12 cellular contexts compared by ENCODE assay signal in genomic region chr5:33067291-33067690, GRCh38.
A peak's percentile ranks its signal among the peaks of the same experiment; 100 is the strongest.
DNase-seq lines count a peak whose midpoint lies in the region; ATAC-seq and TF ChIP-seq lines count a peak whose summit lies in the region.
"Had no signal": no experiment of that assay in that cellular context is flagged by ENCODE, and none has a peak within 500 bp of the region (broad histone marks: within the 10 kb centered on the region; RNA-seq: fewer than 3 reads in every experiment).

No MANE protein-coding gene starts in this region.

- ATAC-seq in Right ventricle myocardium inferior (no peak), GM21786 (IDR thresholded peaks at IDR 0.05; ENCODE audit: unreplicated experiment) (no peak)
- no peak for ATAC-seq in CD4-positive, alpha-beta T cell (ENCODE audit: poor library complexity)

- DNase-seq in EH (ENCODE audit: low read depth) (peak; percentile 57), HCEC 1CT (peak; percentile 53), MV-4-11 (lab: John Stamatoyannopoulos, UW) (peak; percentile 67), fibroblast of villous mesenchyme (ENCODE audit: low read depth) (peak; percentile 65), Right ventricle myocardium inferior (ENCODE audit: missing footprints) (no peak), NCI-H1092 (lab: John Stamatoyannopoulos, UW) (no peak)
- DNase-seq in CD4-positive, alpha-beta T cell, result no peak
- DNase-seq: 8988T; CD4-positive, CD25-positive, alpha-beta regulatory T cell; DMS79 had no signal

- H3K36me3 Mint-ChIP-seq in CD4-positive, alpha-beta T cell (ENCODE audit: low read depth), result no peaks in the 10 kb centered on the region
- H3K36me3 Mint-ChIP-seq: CD4-positive, CD25-positive, alpha-beta regulatory T cell had no signal

- CTCF ChIA-PET in CD4-positive, alpha-beta T cell (lab: Charles Lee), result no interaction called here

- peaks cover 7% of the 10 kb centered on the region for H3K9me3 Mint-ChIP-seq in CD4-positive, alpha-beta T cell

- no peaks in the 10 kb centered on the region for H3K4me1 Mint-ChIP-seq in CD4-positive, alpha-beta T cell (ENCODE audit: low read depth)
- H3K4me1 Mint-ChIP-seq: CD4-positive, CD25-positive, alpha-beta regulatory T cell had no signal

- no peak overlapping the region for H3K27ac ChIP-seq in CD4-positive, alpha-beta T cell (ENCODE audit: low read depth, low read length)
- H3K27ac ChIP-seq: BLaER1 treated with 17β-estradiol and CSF1 and Interleukin-3, amounts not matched to agents 10 nM and 100 nM had no signal

- intact Hi-C loops in Right ventricle myocardium inferior (cut with DNase I), result no loop called here
- intact Hi-C loops in CD4-positive, alpha-beta T cell (cut with DNase I, micrococcal nuclease), result no loop called here

- no peaks in the 10 kb centered on the region for H3K27me3 ChIP-seq in CD4-positive, alpha-beta T cell (ENCODE audit: control insufficient read depth, insufficient read depth, low read length)
- H3K27me3 ChIP-seq: BLaER1 treated with 17β-estradiol and CSF1 and Interleukin-3, amounts not matched to agents 10 nM and 100 nM had no signal

- H3K4me3 ChIP-seq in fibroblast of villous mesenchyme (ENCODE audit: low read depth, low read length), result no peak overlapping the region
- H3K4me3 ChIP-seq: BLaER1 treated with 17β-estradiol and CSF1 and Interleukin-3, amounts not matched to agents 10 nM and 100 nM had no signal

- no peaks in the 10 kb centered on the region for H3K9me3 ChIP-seq in CD4-positive, alpha-beta T cell (ENCODE audit: control insufficient read depth, low read length)
- H3K9me3 ChIP-seq: BLaER1 treated with 17β-estradiol and CSF1 and Interleukin-3, amounts not matched to agents 10 nM and 100 nM had no signal

- TF ChIP-seq CTCF in fibroblast of villous mesenchyme (IDR thresholded peaks at IDR 0.05; ENCODE audit: insufficient read depth, low read depth, low read length), result no peak
- TF ChIP-seq CTCF in CD4-positive, alpha-beta T cell (IDR thresholded peaks at IDR 0.05), result no peak

- no peak overlapping the region for H3K27ac Mint-ChIP-seq in CD4-positive, alpha-beta T cell
- H3K27ac Mint-ChIP-seq: CD4-positive, CD25-positive, alpha-beta regulatory T cell had no signal

- no peak overlapping the region for H3K4me3 Mint-ChIP-seq in CD4-positive, alpha-beta T cell
- H3K4me3 Mint-ChIP-seq: CD4-positive, CD25-positive, alpha-beta regulatory T cell had no signal

- POLR2A ChIA-PET in CD4-positive, alpha-beta T cell (lab: Charles Lee), result no interaction called here

- no peaks in the 10 kb centered on the region for H3K27me3 Mint-ChIP-seq in CD4-positive, alpha-beta T cell
- H3K27me3 Mint-ChIP-seq: CD4-positive, CD25-positive, alpha-beta regulatory T cell had no signal

Comparison
In these comparisons a context has a peak if more than half of its experiments do, and no peak if none do; other contexts are left out.
1. DNase-seq: peak in EH (single experiment), HCEC 1CT (single experiment), MV-4-11 (single experiment) and fibroblast of villous mesenchyme (single experiment); none in Right ventricle myocardium inferior (single experiment), CD4-positive, alpha-beta T cell (0 of 10) and NCI-H1092 (single experiment).